In genomic region chr7:43405948-43406347, GRCh38 we compare ENCODE assay signal across 18 cellular contexts.
DNase-seq lines count a peak whose midpoint lies in the region; ATAC-seq and TF ChIP-seq lines count a peak whose summit lies in the region.
"Had no signal": no experiment of that assay in that cellular context is flagged by ENCODE, and none has a peak within 500 bp of the region (broad histone marks: within the 10 kb centered on the region; RNA-seq: fewer than 3 reads in every experiment).

No MANE protein-coding gene starts in this region.

- no peaks in the 10 kb centered on the region for H3K79me2 ChIP-seq in GM23338 (replicated peaks; ENCODE audit: insufficient read depth)
- no peaks in the 10 kb centered on the region for H3K79me2 ChIP-seq in mesendoderm (ENCODE audit: control insufficient read depth, insufficient read depth, low read length)
- no peaks in the 10 kb centered on the region for H3K79me2 ChIP-seq in OCI-LY7 (ENCODE audit: insufficient read depth, low read depth, low read length)

- no peak overlapping the region for H3K18ac ChIP-seq in mesendoderm (ENCODE audit: low read length)

- no peak overlapping the region for H3K4ac ChIP-seq in mesendoderm (ENCODE audit: low read depth, low read length)

- peak; percentile 65 for ATAC-seq in GM23338
- peak; percentile 72 for ATAC-seq in WTC11
- ATAC-seq in GM18909 (IDR thresholded peaks at IDR 0.05; ENCODE audit: poor library complexity, unreplicated experiment) = no peak
- ATAC-seq: CD8-positive, alpha-beta T cell; GM12878 had no signal

- H2AK5ac ChIP-seq in mesendoderm (ENCODE audit: low read length) = no peak overlapping the region

- H3K4me1 ChIP-seq in GM23338 (ENCODE audit: insufficient read depth) = peaks cover 15% of the 10 kb centered on the region
- H3K4me1 ChIP-seq in mesendoderm (ENCODE audit: control insufficient read depth, low read depth, low read length) = no peaks in the 10 kb centered on the region
- no peaks in the 10 kb centered on the region for H3K4me1 ChIP-seq in OCI-LY7 (ENCODE audit: insufficient read depth, low read length, poor library complexity, severe bottlenecking)
- H3K4me1 ChIP-seq: BLaER1, Caco-2 had no signal

- H3K9me2 ChIP-seq in GM23338 (ENCODE audit: insufficient read depth) (no peaks in the 10 kb centered on the region), OCI-LY7 (ENCODE audit: insufficient read depth, low read length) (no peaks in the 10 kb centered on the region)

- H3K4me3 Mint-ChIP-seq in GM23338 (no peak overlapping the region), WTC11 (no peak overlapping the region)
- no peak overlapping the region for H3K4me3 Mint-ChIP-seq in activated naive CD4-positive, alpha-beta T cell treated with anti-CD3 and anti-CD28 coated beads, Interleukin-2, amount 10 ng/mL, durations not matched to agents 7 days and 5 days
- H3K4me3 Mint-ChIP-seq: B cell; CD4-positive, CD25-positive, alpha-beta regulatory T cell; CD8-positive, alpha-beta T cell had no signal

- POLR2A ChIA-PET in WTC11 (lab: Charles Lee) = no interaction called here
- POLR2A ChIA-PET in OCI-LY7 (lab: Charles Lee) = no interaction called here

- H3K36me3 ChIP-seq in GM23338 (ENCODE audit: insufficient read depth) = 0 out of 2 replicates have a peak, but pooled peaks cover 2% of the 10 kb centered on the region
- no peaks in the 10 kb centered on the region for H3K36me3 ChIP-seq in mesendoderm (ENCODE audit: control insufficient read depth, insufficient read depth, low read length)
- H3K36me3 ChIP-seq in OCI-LY7 (ENCODE audit: insufficient read depth, low read length) = no peaks in the 10 kb centered on the region

- TF ChIP-seq CTCF in GM23338 (conservative IDR thresholded peaks at IDR 0.05; ENCODE audit: low read depth in 2 of 2) (no peak), WTC11 (IDR thresholded peaks at IDR 0.05) (no peak), OCI-LY7 (conservative IDR thresholded peaks at IDR 0.05; ENCODE audit: low read length) (no peak)

- DNase-seq in GM23338 (ENCODE audit: low spot score) (no peak), WTC11 (ENCODE audit: low spot score) (no peak), mesendoderm (no peak), OCI-LY7 (ENCODE audit: low spot score) (no peak)
- no peak for DNase-seq in activated naive CD4-positive, alpha-beta T cell treated with anti-CD3 and anti-CD28 coated beads, Interleukin-2, amount 10 ng/mL, durations not matched to agents 7 days and 5 days
- DNase-seq: Caco-2; CD4-positive, CD25-positive, alpha-beta regulatory T cell; CD8-positive, alpha-beta T cell; DMS153; EL; GDM1; GM23248; HCEC 1CT had no signal

- no peak overlapping the region for H3K23ac ChIP-seq in mesendoderm (ENCODE audit: low read length)

- no peaks in the 10 kb centered on the region; the same call in 1 of the 2 replicates for H3F3A ChIP-seq in GM23338 (replicated peaks; ENCODE audit: low read depth)

- H3K9me3 Mint-ChIP-seq in GM23338 (no peaks in the 10 kb centered on the region), WTC11 (peaks cover 3% of the 10 kb centered on the region)
- H3K9me3 Mint-ChIP-seq in activated naive CD4-positive, alpha-beta T cell treated with anti-CD3 and anti-CD28 coated beads, Interleukin-2, amount 10 ng/mL, durations not matched to agents 7 days and 5 days = no peaks in the 10 kb centered on the region
- H3K9me3 Mint-ChIP-seq: CD8-positive, alpha-beta T cell had no signal

- no peak overlapping the region for H3K9ac ChIP-seq in mesendoderm (ENCODE audit: low read length)
- H3K9ac ChIP-seq: BLaER1, GM23248 had no signal

- CTCF ChIA-PET in WTC11 (lab: Charles Lee) (no interaction called here), OCI-LY7 (lab: Charles Lee; ENCODE audit: unreplicated experiment) (no interaction called here)
- CTCF ChIA-PET in activated naive CD4-positive, alpha-beta T cell treated with anti-CD3 and anti-CD28 coated beads, Interleukin-2, amount 10 ng/mL, durations not matched to agents 7 days and 5 days (lab: Charles Lee) = no interaction called here

- no peaks in the 10 kb centered on the region for H3K79me1 ChIP-seq in mesendoderm (ENCODE audit: low read length)

- H3K27ac Mint-ChIP-seq in GM23338 = no peak overlapping the region
- no peak overlapping the region for H3K27ac Mint-ChIP-seq in WTC11
- H3K27ac Mint-ChIP-seq in activated naive CD4-positive, alpha-beta T cell treated with anti-CD3 and anti-CD28 coated beads, Interleukin-2, amount 10 ng/mL, durations not matched to agents 7 days and 5 days = no peak overlapping the region
- H3K27ac Mint-ChIP-seq: B cell; CD4-positive, CD25-positive, alpha-beta regulatory T cell; CD8-positive, alpha-beta T cell had no signal

- H4K20me1 ChIP-seq in GM23338 (replicated peaks; ENCODE audit: insufficient read depth) (no peaks in the 10 kb centered on the region), OCI-LY7 (ENCODE audit: insufficient read depth, low read length) (no peaks in the 10 kb centered on the region)
- H4K20me1 ChIP-seq: BLaER1 had no signal

- intact Hi-C loops in OCI-LY7 (cut with micrococcal nuclease; ENCODE audit: unreplicated experiment) = no loop called here

- H3K4me3 ChIP-seq in GM23338 (no peak overlapping the region), mesendoderm (ENCODE audit: low read length) (no peak overlapping the region), OCI-LY7 (ENCODE audit: low read depth, low read length, poor library complexity, severe bottlenecking) (no peak overlapping the region)
- H3K4me3 ChIP-seq: BLaER1, GM12878, GM23248 had no signal

- peaks cover 14% of the 10 kb centered on the region for H3K4me1 Mint-ChIP-seq in GM23338
- H3K4me1 Mint-ChIP-seq in WTC11 = peaks cover 26% of the 10 kb centered on the region
- H3K4me1 Mint-ChIP-seq in activated naive CD4-positive, alpha-beta T cell treated with anti-CD3 and anti-CD28 coated beads, Interleukin-2, amount 10 ng/mL, durations not matched to agents 7 days and 5 days = no peaks in the 10 kb centered on the region
- H3K4me1 Mint-ChIP-seq: B cell; CD4-positive, CD25-positive, alpha-beta regulatory T cell had no signal

- 0 out of 2 replicates have a peak overlapping the region, but pooled peaks have one; percentile 32 for H3K27ac ChIP-seq in GM23338 (ENCODE audit: low read depth)
- no peak overlapping the region for H3K27ac ChIP-seq in mesendoderm (ENCODE audit: low read depth, low read length)
- no peak overlapping the region for H3K27ac ChIP-seq in OCI-LY7 (ENCODE audit: low read depth, low read length, poor library complexity, severe bottlenecking)
- H3K27ac ChIP-seq: BLaER1, C4-2B, GM23248 had no signal

- no peak overlapping the region for H4K5ac ChIP-seq in mesendoderm (ENCODE audit: low read length)

- H3K27me3 Mint-ChIP-seq in GM23338 (ENCODE audit: insufficient read depth, low read depth, poor library complexity) (no peaks in the 10 kb centered on the region), WTC11 (ENCODE audit: low read depth) (peaks cover 3% of the 10 kb centered on the region; the same call in 1 of the 2 replicates)
- H3K27me3 Mint-ChIP-seq in activated naive CD4-positive, alpha-beta T cell treated with anti-CD3 and anti-CD28 coated beads, Interleukin-2, amount 10 ng/mL, durations not matched to agents 7 days and 5 days = peaks cover 5% of the 10 kb centered on the region

- no peak overlapping the region for H4K8ac ChIP-seq in mesendoderm (ENCODE audit: low read depth, low read length)

- BruUV-seq in OCI-LY7 (replicated peaks; lab: Mats Ljungman, UMichigan) = no TSS peak

- H2BK15ac ChIP-seq in mesendoderm (replicated peaks; ENCODE audit: low read depth) = no peak overlapping the region

- no peaks in the 10 kb centered on the region for H3K9me3 ChIP-seq in OCI-LY7 (ENCODE audit: low read length)
- H3K9me3 ChIP-seq: BLaER1, Caco-2 had no signal

- no peak overlapping the region for H2BK5ac ChIP-seq in mesendoderm (ENCODE audit: low read length)

- no peak overlapping the region for H2BK120ac ChIP-seq in mesendoderm (ENCODE audit: low read depth, low read length)

- 0 out of 2 replicates have a peak overlapping the region, but pooled peaks have one; percentile 15 for H3K4me2 ChIP-seq in GM23338
- H3K4me2 ChIP-seq in mesendoderm (ENCODE audit: low read length) = no peak overlapping the region
- H3K4me2 ChIP-seq in OCI-LY7 (ENCODE audit: low read length) = no peak overlapping the region
- H3K4me2 ChIP-seq: BLaER1 had no signal

- peak overlapping the region; percentile 10 for H3K56ac ChIP-seq in mesendoderm (ENCODE audit: low read length)

- H3K27me3 ChIP-seq in GM23338 (ENCODE audit: insufficient read depth) (no peaks in the 10 kb centered on the region), mesendoderm (ENCODE audit: insufficient read depth, low read length, poor library complexity) (no peaks in the 10 kb centered on the region)
- H3K27me3 ChIP-seq: BLaER1 had no signal

- H3K36me3 Mint-ChIP-seq in GM23338 (ENCODE audit: low read depth) = peaks cover 3% of the 10 kb centered on the region
- peaks cover 3% of the 10 kb centered on the region for H3K36me3 Mint-ChIP-seq in WTC11
- no peaks in the 10 kb centered on the region for H3K36me3 Mint-ChIP-seq in activated naive CD4-positive, alpha-beta T cell treated with anti-CD3 and anti-CD28 coated beads, Interleukin-2, amount 10 ng/mL, durations not matched to agents 7 days and 5 days
- H3K36me3 Mint-ChIP-seq: CD4-positive, CD25-positive, alpha-beta regulatory T cell; CD8-positive, alpha-beta T cell had no signal

- 0 out of 2 replicates have a peak overlapping the region, but pooled peaks have one; percentile 18 for H2AFZ ChIP-seq in GM23338
- no peak overlapping the region for H2AFZ ChIP-seq in OCI-LY7 (ENCODE audit: low read length)
- H2AFZ ChIP-seq: GM23248 had no signal

- no CpG with 5 or more reads among the region's 2 CpGs for WGBS in mesendoderm (ENCODE audit: extremely low coverage, insufficient coverage, low lambda C conversion rate)

TF ChIP-seq in WTC11, 78 proteins besides CTCF, POLR2A, EP300 and RAD21 (continues in another document):
- TF ChIP-seq ZSCAN18 (CRISPR knock-in tag; IDR thresholded peaks at IDR 0.05) = no peak
- no peak for TF ChIP-seq SMAD3 (CRISPR knock-in tag; IDR thresholded peaks at IDR 0.05; ENCODE audit: borderline replicate concordance)
- TF ChIP-seq ZNF416 (CRISPR knock-in tag; IDR thresholded peaks at IDR 0.05) = no peak
- TF ChIP-seq CREB1 (CRISPR knock-in tag; IDR thresholded peaks at IDR 0.05) = no peak
- TF ChIP-seq CREM (CRISPR knock-in tag; IDR thresholded peaks at IDR 0.05) = no peak
- no peak for TF ChIP-seq ZNF317 (CRISPR knock-in tag; IDR thresholded peaks at IDR 0.05; ENCODE audit: borderline replicate concordance, low read depth)
